Comparison of ENCODE assay signal across 20 cellular contexts in genomic region chr15:99984491-99985243, GRCh38.
"Had no signal": no experiment of that assay in that cellular context is flagged by ENCODE, and none has a peak within 500 bp of the region (broad histone marks: within the 10 kb centered on the region; RNA-seq: fewer than 3 reads in every experiment).

No MANE protein-coding gene starts in this region.

- H3K4me3 ChIP-seq: ascending aorta, gastrocnemius medialis, pancreas, smooth muscle cell had no signal

- H3K27me3 Mint-ChIP-seq: central memory CD8-positive, alpha-beta T cell had no signal

- H3K9me3 Mint-ChIP-seq: activated naive CD4-positive, alpha-beta T cell treated with anti-CD3 and anti-CD28 coated beads, Interleukin-2, amount 50 U/mL, for 24 hours; central memory CD8-positive, alpha-beta T cell had no signal

- ATAC-seq: esophagus mucosa; gastrocnemius medialis; heart left ventricle; left ventricle myocardium superior; pancreas; sciatic nerve; stimulated activated effector memory CD8-positive, alpha-beta T cell treated with anti-CD3 and anti-CD28 coated beads, Interleukin-12 subunit alpha, Interleukin-12 subunit beta, amount 100 ng/mL, for 72 hours had no signal

- H3K9me3 ChIP-seq: ascending aorta, gastrocnemius medialis, pancreas had no signal

- H3K27ac Mint-ChIP-seq: activated naive CD4-positive, alpha-beta T cell treated with anti-CD3 and anti-CD28 coated beads, Interleukin-2, amount 50 U/mL, for 24 hours; immature natural killer cell; memory B cell; stimulated activated effector memory CD8-positive, alpha-beta T cell treated with anti-CD3 and anti-CD28 coated beads, Interleukin-12 subunit alpha, Interleukin-12 subunit beta, amount 100 ng/mL, for 72 hours had no signal

- H3K4me3 Mint-ChIP-seq: activated naive CD4-positive, alpha-beta T cell treated with anti-CD3 and anti-CD28 coated beads, Interleukin-2, amount 50 U/mL, for 24 hours; central memory CD8-positive, alpha-beta T cell; immature natural killer cell; memory B cell; stimulated activated effector memory CD8-positive, alpha-beta T cell treated with anti-CD3 and anti-CD28 coated beads, Interleukin-12 subunit alpha, Interleukin-12 subunit beta, amount 100 ng/mL, for 72 hours had no signal

- H3K27ac ChIP-seq: ascending aorta, gastrocnemius medialis, pancreas, WERI-Rb-1 had no signal

- H3K36me3 Mint-ChIP-seq: memory B cell; stimulated activated effector memory CD8-positive, alpha-beta T cell treated with anti-CD3 and anti-CD28 coated beads, Interleukin-12 subunit alpha, Interleukin-12 subunit beta, amount 100 ng/mL, for 72 hours had no signal

- H3K4me1 ChIP-seq: ascending aorta, pancreas had no signal

- H3K4me1 Mint-ChIP-seq: activated naive CD4-positive, alpha-beta T cell treated with anti-CD3 and anti-CD28 coated beads, Interleukin-2, amount 50 U/mL, for 24 hours; central memory CD8-positive, alpha-beta T cell; immature natural killer cell; memory B cell; stimulated activated effector memory CD8-positive, alpha-beta T cell treated with anti-CD3 and anti-CD28 coated beads, Interleukin-12 subunit alpha, Interleukin-12 subunit beta, amount 100 ng/mL, for 72 hours had no signal

- H3K27me3 ChIP-seq: ascending aorta, gastrocnemius medialis, heart left ventricle, pancreas had no signal

- H3K36me3 ChIP-seq: ascending aorta, gastrocnemius medialis, heart left ventricle, pancreas, WERI-Rb-1 had no signal

- DNase-seq: activated CD4-positive, alpha-beta T cell treated with anti-CD3 and anti-CD28 coated beads, Interleukin-2, amount 50 U/mL, for 48 hours; activated gamma-delta T cell; cortex of kidney; gastrocnemius medialis; immature natural killer cell; left ventricle myocardium superior; stimulated activated CD4-positive, alpha-beta T cell treated with anti-CD3 and anti-CD28 coated beads, Interleukin-4, amount 100 ng/mL, for 24 hours; SW 1271; T-helper 2 cell; WERI-Rb-1 had no signal
